In genomic region chr16:47872228-47872627, GRCh38 we compare ENCODE assay signal across 22 cellular contexts.
"Had no signal": no experiment of that assay in that cellular context is flagged by ENCODE, and none has a peak within 500 bp of the region (broad histone marks: within the 10 kb centered on the region; RNA-seq: fewer than 3 reads in every experiment).

No MANE protein-coding gene starts in this region.

- DNase-seq: cortex of kidney; dorsolateral prefrontal cortex; effector CD8-positive, alpha-beta T cell; gastrocnemius medialis; heart right ventricle; kidney; mucosa of descending colon; naive thymus-derived CD8-positive, alpha-beta T cell; posterior cingulate gyrus; spleen; stimulated activated CD4-positive, alpha-beta T cell treated with anti-CD3 and anti-CD28 coated beads, Interleukin-15, amount 100 ng/mL, for 24 hours; stimulated activated CD4-positive, alpha-beta T cell treated with anti-CD3 and anti-CD28 coated beads, Interleukin-1b, Interleukin-23, amount 100 ng/mL, for 48 hours; stimulated activated CD4-positive, alpha-beta T cell treated with anti-CD3 and anti-CD28 coated beads, Interleukin-4, amount 100 ng/mL, for 4 hours; stimulated activated naive B cell treated with anti-CD40 and anti-IgM and Interleukin-4, amounts not matched to agents 10 μg/mL and 1 μg/mL and 100 μg/mL, for 72 hours; stimulated activated naive CD8-positive, alpha-beta T cell treated with anti-CD3 and anti-CD28 coated beads, Interleukin-15, amount 100 ng/mL, for 72 hours; testis; upper lobe of right lung had no signal

- H3K9me3 ChIP-seq: gastrocnemius medialis, mucosa of descending colon, testis, vagina had no signal

- H3K27me3 ChIP-seq: dorsolateral prefrontal cortex, gastrocnemius medialis, spleen, testis, tibial nerve, upper lobe of right lung, vagina had no signal

- H3K27me3 Mint-ChIP-seq: stimulated activated naive CD8-positive, alpha-beta T cell treated with anti-CD3 and anti-CD28 coated beads, Interleukin-15, amount 100 ng/mL, for 72 hours had no signal

- H3K36me3 Mint-ChIP-seq: stimulated activated naive B cell treated with anti-CD40 and anti-IgM and Interleukin-4, amounts not matched to agents 10 μg/mL and 1 μg/mL and 100 μg/mL, for 72 hours had no signal

- H3K27ac Mint-ChIP-seq: naive thymus-derived CD8-positive, alpha-beta T cell; stimulated activated naive B cell treated with anti-CD40 and anti-IgM and Interleukin-4, amounts not matched to agents 10 μg/mL and 1 μg/mL and 100 μg/mL, for 72 hours; stimulated activated naive CD8-positive, alpha-beta T cell treated with anti-CD3 and anti-CD28 coated beads, Interleukin-15, amount 100 ng/mL, for 72 hours had no signal

- H3K4me3 ChIP-seq: dorsolateral prefrontal cortex, gastrocnemius medialis, heart right ventricle, mucosa of descending colon, spleen, testis, tibial nerve, upper lobe of right lung, vagina had no signal

- H3K4me3 Mint-ChIP-seq: naive thymus-derived CD8-positive, alpha-beta T cell; neural crest cell; stimulated activated naive B cell treated with anti-CD40 and anti-IgM and Interleukin-4, amounts not matched to agents 10 μg/mL and 1 μg/mL and 100 μg/mL, for 72 hours; stimulated activated naive CD8-positive, alpha-beta T cell treated with anti-CD3 and anti-CD28 coated beads, Interleukin-15, amount 100 ng/mL, for 72 hours had no signal

- ATAC-seq: esophagus mucosa; gastrocnemius medialis; heart right ventricle; mucosa of descending colon; naive thymus-derived CD8-positive, alpha-beta T cell; sciatic nerve; stimulated activated naive B cell treated with anti-CD40 and anti-IgM and Interleukin-4, amounts not matched to agents 10 μg/mL and 1 μg/mL and 100 μg/mL, for 72 hours; stimulated activated naive CD8-positive, alpha-beta T cell treated with anti-CD3 and anti-CD28 coated beads, Interleukin-15, amount 100 ng/mL, for 72 hours; upper lobe of right lung had no signal

- H3K27ac ChIP-seq: dorsolateral prefrontal cortex, gastrocnemius medialis, heart right ventricle, spleen, testis, tibial nerve, upper lobe of right lung, vagina had no signal

- H3K4me1 ChIP-seq: gastrocnemius medialis, heart right ventricle, testis, tibial nerve, upper lobe of right lung, vagina had no signal

- H3K4me1 Mint-ChIP-seq: naive thymus-derived CD8-positive, alpha-beta T cell; stimulated activated naive B cell treated with anti-CD40 and anti-IgM and Interleukin-4, amounts not matched to agents 10 μg/mL and 1 μg/mL and 100 μg/mL, for 72 hours; stimulated activated naive CD8-positive, alpha-beta T cell treated with anti-CD3 and anti-CD28 coated beads, Interleukin-15, amount 100 ng/mL, for 72 hours had no signal

- H3K36me3 ChIP-seq: gastrocnemius medialis, heart right ventricle, spleen, tibial nerve, upper lobe of right lung, vagina had no signal
